In genomic region chr2:192196451-192197194, GRCh38 we compare ENCODE assay signal across 9 cellular contexts. TPM values are rescaled to one million over a fixed set of nuclear protein-coding genes. Genes with fewer than 3 reads are reported as not detected.
DNase-seq lines count a peak whose midpoint lies in the region; ATAC-seq and TF ChIP-seq lines count a peak whose summit lies in the region.
"Had no signal": no experiment of that assay in that cellular context is flagged by ENCODE, and none has a peak within 500 bp of the region (broad histone marks: within the 10 kb centered on the region; RNA-seq: fewer than 3 reads in every experiment).

No MANE protein-coding gene starts in this region.

- no peaks in the 10 kb centered on the region for H4K20me1 ChIP-seq in KMS-11 (ENCODE audit: insufficient read depth)
- no peaks in the 10 kb centered on the region for H4K20me1 ChIP-seq in neural cell (ENCODE audit: insufficient read depth)

- H3K36me3 ChIP-seq in CD8-positive, alpha-beta T cell (ENCODE audit: insufficient read depth, low read length): no peaks in the 10 kb centered on the region
- H3K36me3 ChIP-seq in KMS-11 (ENCODE audit: insufficient read depth) (no peaks in the 10 kb centered on the region), neural cell (ENCODE audit: insufficient read depth, low read length) (no peaks in the 10 kb centered on the region)

- ATAC-seq in CD8-positive, alpha-beta T cell: no peak
- no peak for ATAC-seq in HG02973 (IDR thresholded peaks at IDR 0.05; ENCODE audit: unreplicated experiment)
- no peak for ATAC-seq in GM18909 (IDR thresholded peaks at IDR 0.05; ENCODE audit: poor library complexity, unreplicated experiment)
- ATAC-seq in activated CD4-positive, CD25-positive, alpha-beta regulatory T cell treated with anti-CD3 and anti-CD28 coated beads, Interleukin-2, amount 50 U/mL, for 24 hours: no peak

- DNase-seq in CD8-positive, alpha-beta T cell: no peak
- DNase-seq in cerebellar cortex (ENCODE audit: low spot score) (peak; percentile 80), NCI-H1694 treated with DMSO at 0.1 percent for 48 hours (lab: John Stamatoyannopoulos, UW) (no peak)

- H3K4me2 ChIP-seq in KMS-11 (peak overlapping the region; percentile 99; the same call in 1 of the 2 replicates), neural cell (ENCODE audit: low read length) (peak overlapping the region; percentile 88)

- peaks cover 20% of the 10 kb centered on the region for H3K4me1 ChIP-seq in CD8-positive, alpha-beta T cell (ENCODE audit: insufficient read depth, low read length)
- H3K4me1 ChIP-seq in KMS-11 (ENCODE audit: low read depth, poor library complexity, severe bottlenecking): no peaks in the 10 kb centered on the region

- peak overlapping the region; percentile 98; the same call in 1 of the 2 replicates for H2AFZ ChIP-seq in KMS-11 (ENCODE audit: low read depth)
- H2AFZ ChIP-seq in neural cell (ENCODE audit: low read depth, low read length): peak overlapping the region; percentile 88

- peak overlapping the region; percentile 79 for H3K4me3 Mint-ChIP-seq in CD8-positive, alpha-beta T cell

- TF ChIP-seq RAD21 in neural cell (conservative IDR thresholded peaks at IDR 0.05): no peak

- intact Hi-C loops in CD8-positive, alpha-beta T cell (cut with DNase I, micrococcal nuclease): no loop called here

- POLR2A ChIA-PET in CD8-positive, alpha-beta T cell (lab: Charles Lee): no interaction called here

- H3K27ac Mint-ChIP-seq in CD8-positive, alpha-beta T cell: no peak overlapping the region

- peaks cover 38% of the 10 kb centered on the region for H3K27me3 ChIP-seq in CD8-positive, alpha-beta T cell (ENCODE audit: insufficient read depth, low read length)
- no peaks in the 10 kb centered on the region; the same call in 1 of the 2 replicates for H3K27me3 ChIP-seq in KMS-11 (ENCODE audit: insufficient read depth, low read depth)
- peaks cover 26% of the 10 kb centered on the region for H3K27me3 ChIP-seq in neural cell (ENCODE audit: insufficient read depth, low read depth, low read length)

- no peak for TF ChIP-seq CTCF in CD8-positive, alpha-beta T cell (IDR thresholded peaks at IDR 0.05)
- TF ChIP-seq CTCF in KMS-11 (conservative IDR thresholded peaks at IDR 0.05; ENCODE audit: low read depth, low read length): no peak
- no peak for TF ChIP-seq CTCF in neural cell (IDR thresholded peaks at IDR 0.05; ENCODE audit: poor library complexity, severe bottlenecking)

- H3K79me2 ChIP-seq in KMS-11 (ENCODE audit: insufficient read depth, low read depth): no peaks in the 10 kb centered on the region
- H3K79me2 ChIP-seq in neural cell (replicated peaks; ENCODE audit: insufficient read depth, low read length): peaks cover 6% of the 10 kb centered on the region

- H3K4me3 ChIP-seq in CD8-positive, alpha-beta T cell (ENCODE audit: low read depth, low read length): no peak overlapping the region
- no peak overlapping the region for H3K4me3 ChIP-seq in KMS-11 (IDR thresholded peaks at IDR 0.05; ENCODE audit: insufficient read depth, low read depth, low read length)
- H3K4me3 ChIP-seq in neural cell (ENCODE audit: low read length): peak overlapping the region; percentile 82

- peaks cover 57% of the 10 kb centered on the region for H3K27me3 Mint-ChIP-seq in CD8-positive, alpha-beta T cell (ENCODE audit: low read depth)

- H3F3A ChIP-seq in neural cell (ENCODE audit: insufficient read depth, low read length, poor library complexity, severe bottlenecking): no peaks in the 10 kb centered on the region

- H3K9ac ChIP-seq in KMS-11 (no peak overlapping the region), neural cell (ENCODE audit: low read length) (peak overlapping the region; percentile 80)

- H3K4me1 Mint-ChIP-seq in CD8-positive, alpha-beta T cell (ENCODE audit: low read depth): peaks cover 32% of the 10 kb centered on the region

- TF ChIP-seq EP300 in neural cell (conservative IDR thresholded peaks at IDR 0.05; ENCODE audit: poor library complexity, severe bottlenecking): no peak

- CTCF ChIA-PET in CD8-positive, alpha-beta T cell (lab: Charles Lee): no interaction called here

- no peaks in the 10 kb centered on the region for H3K9me3 ChIP-seq in CD8-positive, alpha-beta T cell (ENCODE audit: low read length)
- no peaks in the 10 kb centered on the region for H3K9me3 ChIP-seq in neural cell (ENCODE audit: low read length)

- no peaks in the 10 kb centered on the region for H3K9me3 Mint-ChIP-seq in CD8-positive, alpha-beta T cell

- H3K9me2 ChIP-seq in neural cell (ENCODE audit: insufficient read depth, low read length): no peaks in the 10 kb centered on the region

- no peaks in the 10 kb centered on the region for H3K36me3 Mint-ChIP-seq in CD8-positive, alpha-beta T cell

- no peak overlapping the region for H3K27ac ChIP-seq in CD8-positive, alpha-beta T cell (ENCODE audit: low read depth, low read length)
- H3K27ac ChIP-seq in KMS-11 (no peak overlapping the region), neural cell (ENCODE audit: low read length) (peak overlapping the region; percentile 79)

TF ChIP-seq in neural cell, 6 proteins besides CTCF, POLR2A, EP300 and RAD21:
- TF ChIP-seq REST (IDR thresholded peaks at IDR 0.05; ENCODE audit: borderline replicate concordance) (no peak), MXI1 (conservative IDR thresholded peaks at IDR 0.05; ENCODE audit: poor library complexity, severe bottlenecking) (no peak), EZH2 (IDR thresholded peaks at IDR 0.05; ENCODE audit: borderline replicate concordance, insufficient read depth, low read length, poor library complexity, severe bottlenecking) (no peak), POLR2AphosphoS5 (IDR thresholded peaks at IDR 0.05) (no peak), TAF1 (IDR thresholded peaks at IDR 0.05; ENCODE audit: low read depth) (no peak)
TF ChIP-seq in neural cell: peak in this region for 0.

RNA-seq across cellular contexts. Expression of gene TMEFF2, which starts 1.9 kb away (rescaled TPM):
- not detected for total RNA-seq in CD8-positive, alpha-beta T cell
- polyA plus RNA-seq in neural cell: 24.6 and 29.1 TPM in 2 replicates
- polyA minus RNA-seq in neural cell: 33.6 and 36.7 TPM in 2 replicates
- total RNA-seq: kidney epithelial cell had no signal
